ENCODE assay signal across 10 cellular contexts in genomic region chr5:785181-785705, GRCh38. TPM values are rescaled to one million over a fixed set of nuclear protein-coding genes. Genes with fewer than 3 reads are reported as not detected.
DNase-seq lines count a peak whose midpoint lies in the region; ATAC-seq and TF ChIP-seq lines count a peak whose summit lies in the region.
"Not testable (repeated sequence)": the region's sequence is repeated elsewhere in the genome, so short reads cannot be mapped to it uniquely, and the experiment has no call there.
"Had no signal": no experiment of that assay in that cellular context is flagged by ENCODE, and none has a peak within 500 bp of the region (broad histone marks: within the 10 kb centered on the region; RNA-seq: fewer than 3 reads in every experiment).

No MANE protein-coding gene starts in this region.

- not testable (repeated sequence) for H4K20me1 ChIP-seq in OCI-LY1 (ENCODE audit: insufficient read depth, low read length)

- TF ChIP-seq CTCF in CD14-positive monocyte (IDR thresholded peaks at IDR 0.05); OCI-LY1 (IDR thresholded peaks at IDR 0.05; ENCODE audit: low read length); fibroblast of villous mesenchyme (IDR thresholded peaks at IDR 0.05; ENCODE audit: insufficient read depth, low read depth, low read length): not testable (repeated sequence)

- not testable (repeated sequence) for H3K9me2 ChIP-seq in OCI-LY1 (ENCODE audit: low read depth, low read length)

- not testable (repeated sequence) for H3K9ac ChIP-seq in OCI-LY1 (ENCODE audit: low read length)

- H3K9me3 Mint-ChIP-seq in CD14-positive monocyte; activated naive CD4-positive, alpha-beta T cell treated with anti-CD3 and anti-CD28 coated beads for 36 hours: not testable (repeated sequence)

- not testable (repeated sequence) for H3K36me3 ChIP-seq in OCI-LY1 (ENCODE audit: insufficient read depth, low read length); mesodermal cell (ENCODE audit: control insufficient read depth, insufficient read depth, low read length)

- not testable (repeated sequence) for H3K27ac Mint-ChIP-seq in CD14-positive monocyte; activated naive CD4-positive, alpha-beta T cell treated with anti-CD3 and anti-CD28 coated beads for 36 hours

- not testable (repeated sequence) for H2AFZ ChIP-seq in OCI-LY1 (ENCODE audit: low read length)

- H3K4me2 ChIP-seq in OCI-LY1 (ENCODE audit: low read length), result peak overlapping the region; percentile 72

- not testable (repeated sequence) for H3K4me1 Mint-ChIP-seq in CD14-positive monocyte; activated naive CD4-positive, alpha-beta T cell treated with anti-CD3 and anti-CD28 coated beads for 36 hours (ENCODE audit: low read depth)

- H3K27me3 ChIP-seq in OCI-LY1 (ENCODE audit: insufficient read depth, low read length), result not testable (repeated sequence)

- intact Hi-C loops in CD14-positive monocyte (cut with micrococcal nuclease); activated naive CD4-positive, alpha-beta T cell treated with anti-CD3 and anti-CD28 coated beads for 36 hours (cut with micrococcal nuclease): not testable (repeated sequence)

- DNase-seq in CD14-positive monocyte (ENCODE audit: low spot score); activated naive CD4-positive, alpha-beta T cell treated with anti-CD3 and anti-CD28 coated beads for 36 hours; fibroblast of villous mesenchyme (ENCODE audit: low read depth): not testable (repeated sequence)
- peak; percentile 39 for DNase-seq in stimulated activated CD8-positive, alpha-beta memory T cell treated with anti-CD3 and anti-CD28 coated beads, Interleukin-4, amount 100 ng/mL, for 48 hours

- peak overlapping the region; percentile 51 to 76 for H3K4me3 Mint-ChIP-seq in CD14-positive monocyte
- H3K4me3 Mint-ChIP-seq in activated naive CD4-positive, alpha-beta T cell treated with anti-CD3 and anti-CD28 coated beads for 36 hours, result peak overlapping the region; percentile 65

- H3K9me3 ChIP-seq in OCI-LY1 (ENCODE audit: low read length); mesodermal cell (ENCODE audit: control insufficient read depth, low read length): not testable (repeated sequence)

- H3F3A ChIP-seq in OCI-LY1 (ENCODE audit: insufficient read depth, low read length), result not testable (repeated sequence)

- H3K4me1 ChIP-seq in OCI-LY1 (ENCODE audit: insufficient read depth, low read length, severe bottlenecking); mesodermal cell (ENCODE audit: control insufficient read depth, insufficient read depth, low read length, poor library complexity, severe bottlenecking): not testable (repeated sequence)

- 22 to 26% methylated on average over 8 to 10 of the region's 43 CpGs for WGBS in mesodermal cell (ENCODE audit: insufficient coverage in 2 of 2), 2 experiments

- H3K27me3 Mint-ChIP-seq in CD14-positive monocyte (ENCODE audit: low read depth in 3 of 3), result peaks cover 18 to 43% (median 18%) of the 10 kb centered on the region in 3 donors
- H3K27me3 Mint-ChIP-seq in activated naive CD4-positive, alpha-beta T cell treated with anti-CD3 and anti-CD28 coated beads for 36 hours (ENCODE audit: low read depth), result not testable (repeated sequence)

- ATAC-seq in GM21381 (IDR thresholded peaks at IDR 0.05; ENCODE audit: unreplicated experiment) (peak; percentile 27), HG03159 (IDR thresholded peaks at IDR 0.05; ENCODE audit: unreplicated experiment) (peak; percentile 16)

- H3K79me2 ChIP-seq in OCI-LY1 (ENCODE audit: insufficient read depth, low read length), result not testable (repeated sequence)

- not testable (repeated sequence) for H3K27ac ChIP-seq in OCI-LY1 (ENCODE audit: low read depth, low read length, poor library complexity, severe bottlenecking); mesodermal cell (ENCODE audit: low read depth, low read length, severe bottlenecking)

- CTCF ChIA-PET in activated naive CD4-positive, alpha-beta T cell treated with anti-CD3 and anti-CD28 coated beads for 36 hours (lab: Charles Lee), result not testable (repeated sequence)

- H3K4me3 ChIP-seq in OCI-LY1 (ENCODE audit: low read depth, low read length, poor library complexity, severe bottlenecking), result peak overlapping the region; percentile 62
- peak overlapping the region; percentile 61 for H3K4me3 ChIP-seq in fibroblast of villous mesenchyme (ENCODE audit: low read depth, low read length)
- peak overlapping the region; percentile 44 for H3K4me3 ChIP-seq in mesodermal cell (ENCODE audit: extremely low read depth, insufficient read depth, low read length, poor library complexity, severe bottlenecking)

- H3K36me3 Mint-ChIP-seq in CD14-positive monocyte; activated naive CD4-positive, alpha-beta T cell treated with anti-CD3 and anti-CD28 coated beads for 36 hours (ENCODE audit: low read depth): not testable (repeated sequence)

RNA-seq across cellular contexts. Expression of gene ZDHHC11B, which starts 0.7 kb away (rescaled TPM):
- polyA plus RNA-seq in CD14-positive monocyte, result not detected
- not detected for total RNA-seq in activated naive CD4-positive, alpha-beta T cell treated with anti-CD3 and anti-CD28 coated beads for 36 hours
- not detected in 2 replicates for total RNA-seq in fibroblast of villous mesenchyme
- polyA plus RNA-seq in mesodermal cell (2013, experiment 1 of 2), result 0.55 TPM
- 0.71 TPM for polyA plus RNA-seq in mesodermal cell (2013, experiment 2 of 2)
- total RNA-seq: GM12878, pulmonary artery endothelial cell had no signal
